In genomic region chr2:106030287-106031268, GRCh38 we compare ENCODE assay signal across 8 cellular contexts.
DNase-seq lines count a peak whose midpoint lies in the region; ATAC-seq lines count a peak whose summit lies in the region.

No MANE protein-coding gene starts in this region.

- ATAC-seq in HG02588 (IDR thresholded peaks at IDR 0.05; ENCODE audit: unreplicated experiment), result peak; percentile 60
- no peak for ATAC-seq in GM19467 (IDR thresholded peaks at IDR 0.05; ENCODE audit: unreplicated experiment)

- peak overlapping the region; percentile 65 for H3K27ac ChIP-seq in layer of hippocampus (ENCODE audit: low read depth, low read length)

- no peaks in the 10 kb centered on the region for H3K27me3 ChIP-seq in layer of hippocampus (ENCODE audit: control insufficient read depth, insufficient read depth, low read length)

- peak; percentile 36 for DNase-seq in A172 (ENCODE audit: low spot score)
- DNase-seq in amniotic epithelial cell (ENCODE audit: low read depth), result peak; percentile 85
- peak; percentile 18 to 35 for DNase-seq in stimulated activated CD4-positive, alpha-beta T cell treated with anti-CD3 and anti-CD28 coated beads, Interleukin-4, amount 100 ng/mL, for 48 hours (ENCODE audit: low read depth in 2 of 2)
- no peak for DNase-seq in NCI-H446 (lab: John Stamatoyannopoulos, UW)
- DNase-seq in NCI-H2081 treated with DMSO at 0.1 percent for 48 hours (lab: John Stamatoyannopoulos, UW), result no peak

Comparison
In these comparisons a context has a peak if more than half of its experiments do, and no peak if none do; other contexts are left out.
1. DNase-seq: peak in A172 (single experiment), amniotic epithelial cell (single experiment) and stimulated activated CD4-positive, alpha-beta T cell treated with anti-CD3 and anti-CD28 coated beads, Interleukin-4, amount 100 ng/mL, for 48 hours (2 of 2); none in NCI-H446 (0 of 2) and NCI-H2081 treated with DMSO at 0.1 percent for 48 hours (single experiment).